8 cellular contexts compared by ENCODE assay signal in the genomic region with DNA sequence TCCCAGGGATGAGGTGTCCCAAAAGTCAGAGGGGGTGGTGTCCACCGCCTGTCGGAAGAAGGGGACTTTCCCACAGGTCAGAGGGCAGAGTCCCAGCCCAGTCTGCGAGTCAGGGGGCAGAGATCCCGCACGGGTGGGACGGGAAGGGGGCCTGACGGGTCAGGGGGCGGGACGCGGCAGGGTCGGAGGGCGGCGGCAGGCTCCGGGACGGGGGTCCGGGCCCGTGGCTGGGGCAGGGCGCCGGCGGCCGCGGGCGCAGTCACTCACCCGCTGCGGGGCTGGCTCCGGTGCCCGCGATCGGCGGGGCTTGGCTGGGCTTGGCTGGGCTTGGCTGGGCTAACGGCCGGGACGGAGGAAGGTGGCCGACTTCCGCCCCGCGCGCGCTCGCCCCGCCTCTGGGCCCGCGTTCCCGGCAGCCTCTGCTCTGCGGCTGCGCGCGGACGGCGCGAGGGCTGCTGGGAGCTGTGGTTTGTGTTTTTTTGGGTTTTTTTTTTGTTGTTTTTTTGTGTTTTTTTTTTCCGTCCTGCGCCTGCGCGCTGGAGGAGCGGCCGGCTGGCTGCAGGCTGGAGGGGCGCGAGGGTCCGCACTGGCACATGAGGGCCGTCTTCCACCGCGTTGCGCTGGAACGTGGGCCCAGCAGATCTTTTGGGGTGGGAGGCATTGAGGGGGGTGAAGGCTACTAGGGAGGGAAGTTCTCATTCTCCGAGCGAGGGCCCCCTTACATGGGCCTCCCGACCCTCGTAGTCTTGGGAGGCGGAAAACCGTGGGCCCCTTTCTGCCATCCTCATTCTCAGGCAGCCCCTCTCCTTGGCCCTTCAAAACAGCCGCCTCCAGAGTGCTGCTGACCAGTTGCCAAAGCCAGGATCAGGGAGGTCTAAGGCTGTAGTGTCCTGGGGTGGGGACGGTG. TPM values are rescaled to one million over a fixed set of nuclear protein-coding genes. Genes with fewer than 3 reads are reported as not detected.
A peak's percentile ranks its signal among the peaks of the same experiment; 100 is the strongest.
DNase-seq lines count a peak whose midpoint lies in the region; TF ChIP-seq lines count a peak whose summit lies in the region.

A gene (minus strand): TSS at position 368 of the 907 bp plus-strand sequence. CDS start 12,142 bp downstream, outside the sequence.

- peak; percentile 61 for TF ChIP-seq POLR2A in NB4 (IDR thresholded peaks at IDR 0.05; ENCODE audit: extremely low read depth, insufficient read length)

- DNase-seq in GM12864 (ENCODE audit: low read depth) (peak; percentile 57), HFF-Myc (ENCODE audit: extremely low read depth, low read depth) (no peak), NB4 (ENCODE audit: low read depth) (peak; percentile 83), anterior cingulate cortex (lab: John Stamatoyannopoulos, UW) (peak in 54 of 58 donors; percentile 28 to 85 (median 74)), hepatic stellate cell (ENCODE audit: low spot score) (peak; percentile 96), retina (peak; percentile 95), cortex of kidney (lab: John Stamatoyannopoulos, UW) (no peak)

- H3K4me3 ChIP-seq in GM12864 (ENCODE audit: low read depth, low read length) (peak within 1 kb of the TSS; percentile 97), HFF-Myc (replicated peaks; ENCODE audit: low read depth, low read length) (peak within 1 kb of the TSS; percentile 96), NB4 (ENCODE audit: low read depth, low read length) (peak within 1 kb of the TSS; percentile 92)

- intact Hi-C loops in T-helper 2 cell treated with Interferon-gamma antibody and Interleukin-4, amounts not matched to agents 100 ng/mL and 5 ng/mL, for 36 hours (cut with micrococcal nuclease), result loop anchor here (1.0 kb wide), 1 partner anchor 66 kb away; no protein-coding TSS in a partner anchor

- TF ChIP-seq CTCF in GM12864 (IDR thresholded peaks at IDR 0.05; ENCODE audit: low read depth, low read length, missing control alignments) (no peak), HFF-Myc (IDR thresholded peaks at IDR 0.05; ENCODE audit: low read depth, low read length, missing control alignments) (no peak), NB4 (IDR thresholded peaks at IDR 0.05; ENCODE audit: low read depth, low read length) (no peak)

RNA-seq across cellular contexts. Expression of the gene that starts here (rescaled TPM):
- 68.1 and 69.5 TPM in 2 replicates for total RNA-seq in T-helper 2 cell treated with Interferon-gamma antibody and Interleukin-4, amounts not matched to agents 100 ng/mL and 5 ng/mL, for 36 hours

Comparison
In these comparisons a context has a peak if more than half of its experiments do, and no peak if none do; other contexts are left out.
1. DNase-seq: peak in GM12864 (single experiment), NB4 (single experiment), anterior cingulate cortex (54 of 58), hepatic stellate cell (single experiment) and retina (single experiment); none in HFF-Myc (single experiment) and cortex of kidney (single experiment).
2. Peak in every context shown above with its lines, with median percentiles within 50 percentile points of each other: H3K4me3 ChIP-seq.